Comparison of ENCODE assay signal across 12 cellular contexts in the genomic region with DNA sequence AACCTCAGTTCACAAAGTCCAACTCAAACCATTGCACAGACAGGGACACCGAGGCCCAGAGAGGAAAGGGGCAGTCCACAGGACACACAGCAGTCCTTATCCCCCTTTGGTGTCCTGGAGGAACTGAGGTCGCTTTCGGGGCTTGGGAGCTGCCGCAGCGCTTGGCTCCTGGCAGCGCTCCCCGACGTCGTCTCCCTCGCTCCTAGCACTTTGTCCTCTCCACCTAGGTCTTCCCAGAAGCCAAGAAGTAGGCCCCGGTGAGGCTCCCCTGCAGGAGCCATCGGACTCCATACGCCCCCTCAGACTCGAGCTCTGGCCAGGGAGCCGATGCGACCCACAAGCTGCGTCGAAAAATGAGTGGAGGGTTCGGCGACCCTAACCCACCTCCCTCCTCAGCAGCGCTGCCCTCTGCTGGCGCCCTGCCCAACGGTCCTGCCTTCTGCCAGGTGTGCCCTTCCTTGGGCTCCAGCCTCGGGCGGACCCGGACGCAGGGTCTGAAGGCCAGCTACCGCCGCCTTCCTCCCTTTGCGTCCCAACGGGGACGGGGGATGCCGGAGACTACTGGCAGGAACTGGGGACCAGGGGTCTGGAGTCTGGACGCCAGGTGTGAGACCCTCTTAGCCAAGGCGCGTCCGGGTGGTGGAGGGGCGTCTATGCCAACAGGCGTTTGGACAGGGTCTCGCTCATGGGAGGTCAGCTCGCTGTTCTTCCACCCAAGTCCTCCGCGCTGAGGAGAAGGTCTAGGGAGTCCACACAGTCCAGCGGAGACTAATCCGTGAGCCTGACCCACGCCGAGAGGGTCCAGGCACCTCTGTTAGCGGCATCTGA. TPM values are rescaled to one million over a fixed set of nuclear protein-coding genes. Genes with fewer than 3 reads are reported as not detected.
DNase-seq lines count a peak whose midpoint lies in the region; ATAC-seq, FAIRE-seq and TF ChIP-seq lines count a peak whose summit lies in the region.
"Had no signal": no experiment of that assay in that cellular context is flagged by ENCODE, and none has a peak within 500 bp of the region (broad histone marks: within the 10 kb centered on the region; RNA-seq: fewer than 3 reads in every experiment).

No MANE protein-coding gene starts in this region.

- POLR2A ChIA-PET in activated CD4-positive, alpha-beta T cell treated with anti-CD3 and anti-CD28 coated beads, Interleukin-2, amount 10 ng/mL, durations not matched to agents 7 days and 5 days (lab: Charles Lee) = no interaction called here
- POLR2A ChIA-PET in H1 (lab: Charles Lee; ENCODE audit: partially characterized antibody) = interaction anchor here (0.6 to 1.8 kb wide), 6 partner anchors 9 to 333 kb away, joined by 3 to 4 read pairs (median 3); a partner anchor contains a TSS

- no peak overlapping the region for H2AK5ac ChIP-seq in H1 (ENCODE audit: low read depth, low read length)

- H2BK20ac ChIP-seq in H1 (ENCODE audit: low read length) = peak overlapping the region; percentile 82

- H4K8ac ChIP-seq in H1 (ENCODE audit: extremely low read depth, insufficient read depth, low read length) = peak overlapping the region; percentile 39; the same call in 1 of the 2 replicates

- TF ChIP-seq CTCF in H1 (IDR thresholded peaks at IDR 0.05; ENCODE audit: control extremely low read depth in 1 of 3, insufficient read depth in 1 of 3, low read depth in 1 of 3, low read length in 3 of 3) (peak in 2 of 3 experiments; percentile 29 to 54; a peak in 2 of 4 replicates), kidney (IDR thresholded peaks at IDR 0.05; ENCODE audit: borderline replicate concordance, extremely low read depth, insufficient read depth) (no peak)

- H2AFZ ChIP-seq in H1 (ENCODE audit: low read length) = no peak overlapping the region

- H3K23ac ChIP-seq in H1 (ENCODE audit: insufficient read length) = no peak overlapping the region

- H2BK12ac ChIP-seq in H1 (ENCODE audit: low read depth, low read length) = peak overlapping the region; percentile 94; the same call in 1 of the 2 replicates

- no peak overlapping the region for H3K56ac ChIP-seq in H1 (replicated peaks; ENCODE audit: insufficient read length, low read depth, low read length)

- H3K4ac ChIP-seq in H1 (replicated peaks; ENCODE audit: insufficient read length, low read depth, low read length) = no peak overlapping the region

- peak overlapping the region; percentile 81 for H2BK15ac ChIP-seq in H1 (ENCODE audit: low read length)

- ATAC-seq in HG03175 (IDR thresholded peaks at IDR 0.05; ENCODE audit: unreplicated experiment) (no peak), HG03571 (IDR thresholded peaks at IDR 0.05; ENCODE audit: unreplicated experiment) (no peak)

- H3K27ac Mint-ChIP-seq in activated CD4-positive, alpha-beta T cell treated with anti-CD3 and anti-CD28 coated beads, Interleukin-2, amount 10 ng/mL, durations not matched to agents 7 days and 5 days = peak overlapping the region; percentile 71

- no peak overlapping the region for H2BK120ac ChIP-seq in H1 (replicated peaks; ENCODE audit: low read depth, low read length)

- no peak overlapping the region for H2BK5ac ChIP-seq in H1 (ENCODE audit: low read depth, low read length)

- peaks cover 6 to 8% of the 10 kb centered on the region in 2 experiments; a peak in 3 of 4 replicates for H3K9me3 ChIP-seq in H1 (ENCODE audit: insufficient read depth in 2 of 2, low read depth in 1 of 2, low read length in 1 of 2)
- no peaks in the 10 kb centered on the region for H3K9me3 ChIP-seq in kidney (ENCODE audit: control insufficient read depth in 1 of 2, low read length in 2 of 2)

- peaks cover 7 to 21% of the 10 kb centered on the region in 2 experiments for H4K20me1 ChIP-seq in H1 (replicated peaks in 1 of 2; ENCODE audit: control insufficient read depth in 1 of 2, insufficient read depth in 2 of 2, low read length in 2 of 2)

- H3K4me3 ChIP-seq in H1 (ENCODE audit: extremely low read depth in 1 of 4, insufficient read depth in 2 of 4, low read depth in 3 of 4, low read length in 4 of 4) (peak overlapping the region in 2 of 4 experiments; percentile 23 to 62; a peak in 5 of 8 replicates), kidney (ENCODE audit: low read length in 2 of 2) (no peak overlapping the region)

- H3K14ac ChIP-seq in H1 (ENCODE audit: insufficient read length) = no peak overlapping the region

- 7% methylated on average over 44 of the region's 48 CpGs; no CpG with 5 or more reads in 1 of the 2 experiments for WGBS in H1 (ENCODE audit: extremely low coverage in 1 of 2, insufficient coverage in 1 of 2, insufficient read length in 1 of 2, insufficient replicate concordance in 2 of 2, low coverage in 1 of 2, low lambda C conversion rate in 2 of 2, missing lambda C conversion rate in 1 of 2), 2 experiments

- no peak overlapping the region for H4K91ac ChIP-seq in H1 (replicated peaks; ENCODE audit: insufficient read length, low read length)

- peaks cover 74% of the 10 kb centered on the region for H3K27me3 Mint-ChIP-seq in activated CD4-positive, alpha-beta T cell treated with anti-CD3 and anti-CD28 coated beads, Interleukin-2, amount 10 ng/mL, durations not matched to agents 7 days and 5 days

- H3K36me3 Mint-ChIP-seq in activated CD4-positive, alpha-beta T cell treated with anti-CD3 and anti-CD28 coated beads, Interleukin-2, amount 10 ng/mL, durations not matched to agents 7 days and 5 days (ENCODE audit: low read depth) = peaks cover 3% of the 10 kb centered on the region

- H3K79me2 ChIP-seq in H1 (ENCODE audit: control insufficient read depth in 1 of 2, insufficient read depth in 2 of 2, low read length in 2 of 2) = no peaks in the 10 kb centered on the region

- peak; percentile 21 to 46; a peak in 2 of 4 replicates for TF ChIP-seq RAD21 in H1 (IDR thresholded peaks at IDR 0.05 in 1 of 2, conservative IDR thresholded peaks at IDR 0.05 in 1 of 2; ENCODE audit: low read depth in 2 of 2, low read length in 2 of 2)

- intact Hi-C loops in kidney (cut with DNase I) = no loop called here

- peaks cover 11% of the 10 kb centered on the region for H3K4me1 Mint-ChIP-seq in activated CD4-positive, alpha-beta T cell treated with anti-CD3 and anti-CD28 coated beads, Interleukin-2, amount 10 ng/mL, durations not matched to agents 7 days and 5 days

- CTCF ChIA-PET in activated CD4-positive, alpha-beta T cell treated with anti-CD3 and anti-CD28 coated beads, Interleukin-2, amount 10 ng/mL, durations not matched to agents 7 days and 5 days (lab: Charles Lee) = interaction anchor here (0.6 kb wide), 2 partner anchors 389 to 396 kb away, joined by 3 read pairs; no protein-coding TSS in a partner anchor
- CTCF ChIA-PET in H1 (lab: Charles Lee; ENCODE audit: partially characterized antibody) = interaction anchor here (0.6 to 2.7 kb wide), 12 partner anchors 11 to 436 kb away, joined by 3 to 13 read pairs (median 4); no protein-coding TSS in a partner anchor

- H3K27me3 ChIP-seq in H1 (replicated peaks in 1 of 4; ENCODE audit: control insufficient read depth in 3 of 4, extremely low read depth in 1 of 4, insufficient read depth in 3 of 4, low read length in 3 of 4) = peaks cover 90 to 100% (median 97%) of the 10 kb centered on the region in 4 experiments

- H4K5ac ChIP-seq in H1 (ENCODE audit: insufficient read length, low read depth, low read length) = no peak overlapping the region

- peak overlapping the region; percentile 42; the same call in 1 of the 2 replicates for H3K18ac ChIP-seq in H1 (ENCODE audit: extremely low read depth, low read length)

- H3K36me3 ChIP-seq in H1 (ENCODE audit: control insufficient read depth in 2 of 4, insufficient read depth in 4 of 4, low read length in 3 of 4) = peaks cover 0 to 6% (median 0%) of the 10 kb centered on the region in 4 experiments; a peak in 1 of 8 replicates
- H3K36me3 ChIP-seq in kidney (ENCODE audit: control insufficient read depth in 1 of 2, insufficient read depth in 2 of 2, low read length in 2 of 2) = no peaks in the 10 kb centered on the region

- TF ChIP-seq EP300 in H1 (IDR thresholded peaks at IDR 0.05; ENCODE audit: borderline replicate concordance in 1 of 2, low read depth in 2 of 2, low read length in 2 of 2) = no peak

- no peak overlapping the region for H3K4me3 Mint-ChIP-seq in activated CD4-positive, alpha-beta T cell treated with anti-CD3 and anti-CD28 coated beads, Interleukin-2, amount 10 ng/mL, durations not matched to agents 7 days and 5 days

- H3K4me1 ChIP-seq in H1 (replicated peaks in 1 of 4; ENCODE audit: control insufficient read depth in 3 of 4, insufficient read depth in 4 of 4, low read length in 3 of 4) (peaks cover 4 to 45% (median 28%) of the 10 kb centered on the region in 4 experiments), kidney (ENCODE audit: control insufficient read depth in 1 of 2, insufficient read depth in 1 of 2, low read depth in 1 of 2, low read length in 2 of 2) (peaks cover 0 to 3% of the 10 kb centered on the region in 2 donors)

- H3K27ac ChIP-seq in H1 (ENCODE audit: low read depth, low read length) (no peak overlapping the region), kidney (ENCODE audit: low read depth in 2 of 2, low read length in 2 of 2) (no peak overlapping the region)
- H3K27ac ChIP-seq: KMS-11 had no signal

- H3K23me2 ChIP-seq in H1 (ENCODE audit: low read depth, low read length) = peaks cover 12% of the 10 kb centered on the region; the same call in 1 of the 2 replicates

- no peak overlapping the region for H3K9ac ChIP-seq in H1 (replicated peaks in 1 of 4; ENCODE audit: extremely low read depth in 1 of 4, low read depth in 3 of 4, low read length in 3 of 4)
- H3K9ac ChIP-seq in kidney (ENCODE audit: low read length in 2 of 2) = no peak overlapping the region
- H3K9ac ChIP-seq: KMS-11 had no signal

- no peak for TF ChIP-seq POLR2A in H1 (IDR thresholded peaks at IDR 0.05; ENCODE audit: control extremely low read depth in 1 of 2, low read depth in 2 of 2, low read length in 2 of 2)

- H3K4me2 ChIP-seq in H1 (ENCODE audit: insufficient read depth in 1 of 2, low read depth in 2 of 2, low read length in 2 of 2) = peak overlapping the region; percentile 62 to 74
- H3K4me2 ChIP-seq: KMS-11 had no signal

- H3K79me1 ChIP-seq in H1 (ENCODE audit: low read depth, low read length) = no peaks in the 10 kb centered on the region

- no peaks in the 10 kb centered on the region for H3K9me3 Mint-ChIP-seq in activated CD4-positive, alpha-beta T cell treated with anti-CD3 and anti-CD28 coated beads, Interleukin-2, amount 10 ng/mL, durations not matched to agents 7 days and 5 days

- FAIRE-seq in H1 (lab: Jason Lieb, UNC) (no peak), kidney (lab: Jason Lieb, UNC) (no peak)

- no peak for DNase-seq in activated CD4-positive, alpha-beta T cell treated with anti-CD3 and anti-CD28 coated beads, Interleukin-2, amount 10 ng/mL, durations not matched to agents 7 days and 5 days
- DNase-seq in activated CD4-positive, alpha-beta T cell treated with anti-CD3 and anti-CD28 coated beads, Interleukin-2, amount 50 U/mL, for 48 hours = no peak
- DNase-seq in NCI-H526 treated with DMSO at 0.1 percent for 48 hours (lab: John Stamatoyannopoulos, UW) = peak; percentile 29
- DNase-seq in H1 (ENCODE audit: low read depth in 1 of 2, low spot score in 2 of 2) = no peak
- DNase-seq in retina = peak; percentile 64
- no peak for DNase-seq in kidney
- DNase-seq: activated CD4-positive, alpha-beta T cell treated with anti-CD3 and anti-CD28 coated beads for 48 hours; NCI-H2081; RPMI8226 had no signal

RNA-seq across cellular contexts. Expression of a gene that starts 2.1 kb away (rescaled TPM):
- not detected for total RNA-seq in activated CD4-positive, alpha-beta T cell treated with anti-CD3 and anti-CD28 coated beads, Interleukin-2, amount 10 ng/mL, durations not matched to agents 7 days and 5 days
- total RNA-seq in H1 (2021; fragmentation: NEBNext Ultra II Directional; extraction: Animal tissue kit (Norgen Biotek cat#: 25700)) = 0.13 and 0.22 TPM in 2 replicates
- polyA plus RNA-seq in H1 (2011; rRNA removed) (0.14 and 0.20 TPM in 2 replicates), kidney (ENCODE audit: insufficient read depth, low read depth, low replicate concordance) (not detected)
- 0.08 TPM for polyA plus RNA-seq in H1 (2011; cell fraction: cytosol; rRNA removed)
- 0.26 TPM for polyA plus RNA-seq in H1 (2011; cell fraction: nucleus; rRNA removed)
- 0.11 to 0.19 TPM (median 0.13 TPM) in 3 of 4 replicates, not detected in the other for polyA plus RNA-seq in H1 (2012, experiment 1 of 2)
- 0.14 TPM for polyA plus RNA-seq in H1 (2012, experiment 2 of 2)
- polyA plus RNA-seq in H1 (2013, experiment 1 of 2) = 0.02 TPM
- 0.06 TPM for polyA plus RNA-seq in H1 (2013, experiment 2 of 2)
- 0.07 TPM in 1 of 2 replicates, not detected in the other for polyA minus RNA-seq in H1 (2011; rRNA and poly(A)+ RNA removed)
- polyA minus RNA-seq in H1 (2011; cell fraction: cytosol; rRNA and poly(A)+ RNA removed) = not detected
- polyA minus RNA-seq in H1 (2011; cell fraction: nucleus; rRNA and poly(A)+ RNA removed) = not detected
- not detected for total RNA-seq in kidney

RNA-seq across cellular contexts. Expression of a gene that starts 31.3 kb away (rescaled TPM):
- total RNA-seq in activated CD4-positive, alpha-beta T cell treated with anti-CD3 and anti-CD28 coated beads, Interleukin-2, amount 10 ng/mL, durations not matched to agents 7 days and 5 days = 10 to 100 TPM; 49.7 to 60.8 TPM
- total RNA-seq in H1 (2021; fragmentation: NEBNext Ultra II Directional; extraction: Animal tissue kit (Norgen Biotek cat#: 25700)) = 84.3 and 93.6 TPM in 2 replicates
- polyA plus RNA-seq in H1 (2011; rRNA removed) = 39.3 and 47.8 TPM in 2 replicates
- 67.9 TPM for polyA plus RNA-seq in H1 (2011; cell fraction: cytosol; rRNA removed)
- 45.9 TPM for polyA plus RNA-seq in H1 (2011; cell fraction: nucleus; rRNA removed)
- 65.5 to 78.6 TPM (median 69.6 TPM) in 4 replicates for polyA plus RNA-seq in H1 (2012, experiment 1 of 2)
- 24.0 TPM for polyA plus RNA-seq in H1 (2012, experiment 2 of 2)
- polyA plus RNA-seq in H1 (2013, experiment 1 of 2) = 34.7 TPM
- 33.1 TPM for polyA plus RNA-seq in H1 (2013, experiment 2 of 2)
- polyA minus RNA-seq in H1 (2011; rRNA and poly(A)+ RNA removed) = 96.3 and 109 TPM in 2 replicates
- 41.5 TPM for polyA minus RNA-seq in H1 (2011; cell fraction: cytosol; rRNA and poly(A)+ RNA removed)
- polyA minus RNA-seq in H1 (2011; cell fraction: nucleus; rRNA and poly(A)+ RNA removed) = 62.0 TPM
- total RNA-seq in kidney = 26.4 TPM
- 13.0 TPM for polyA plus RNA-seq in kidney (ENCODE audit: insufficient read depth, low read depth, low replicate concordance)

Comparison
In these comparisons a context has a peak if more than half of its experiments do, and no peak if none do; other contexts are left out.
1. DNase-seq: peak in NCI-H526 treated with DMSO at 0.1 percent for 48 hours (single experiment) and retina (single experiment); none in activated CD4-positive, alpha-beta T cell treated with anti-CD3 and anti-CD28 coated beads, Interleukin-2, amount 10 ng/mL, durations not matched to agents 7 days and 5 days (single experiment), activated CD4-positive, alpha-beta T cell treated with anti-CD3 and anti-CD28 coated beads, Interleukin-2, amount 50 U/mL, for 48 hours (0 of 2), H1 (0 of 2) and kidney (single experiment).